8 cellular contexts compared by ENCODE assay signal in the genomic region with DNA sequence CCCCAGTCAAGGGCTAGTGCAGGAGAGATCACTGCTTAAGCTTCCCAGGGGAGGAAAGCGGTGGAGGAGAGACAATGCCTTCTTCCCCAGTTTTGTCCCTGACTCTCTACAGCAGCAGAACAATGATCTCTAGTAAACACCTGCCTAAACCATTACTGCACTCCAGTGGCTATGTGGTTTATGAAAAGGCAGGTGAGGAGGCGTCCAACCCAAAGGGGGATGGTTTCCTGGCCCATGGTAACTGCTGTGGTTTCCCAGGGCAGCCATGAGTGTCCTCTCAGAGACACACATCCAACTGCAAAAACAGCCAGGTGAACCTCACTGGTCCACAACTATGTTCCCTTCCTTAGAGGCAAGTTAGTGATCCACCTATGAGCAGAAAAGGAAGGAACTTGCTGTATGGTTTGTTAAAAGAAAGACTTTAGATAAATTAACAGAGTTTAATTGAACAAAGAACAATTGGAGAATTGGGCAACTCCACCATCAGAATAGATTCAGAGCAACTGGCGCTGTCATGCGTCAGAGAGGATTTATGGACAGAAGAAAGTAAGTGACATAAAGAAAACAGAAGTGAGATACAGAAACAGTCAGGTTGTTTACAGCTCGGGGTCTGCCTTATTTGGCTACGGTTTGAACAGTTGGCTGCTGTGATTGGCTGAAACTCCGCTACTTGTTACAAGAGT. TPM values are rescaled to one million over a fixed set of nuclear protein-coding genes. Genes with fewer than 3 reads are reported as not detected.
DNase-seq lines count a peak whose midpoint lies in the region; ATAC-seq and TF ChIP-seq lines count a peak whose summit lies in the region.

No MANE protein-coding gene starts in this region.

- H3K27me3 ChIP-seq in tibial artery (no peaks in the 10 kb centered on the region), heart right ventricle (no peaks in the 10 kb centered on the region)

- H3K36me3 Mint-ChIP-seq in IgD-negative memory B cell, result no peaks in the 10 kb centered on the region
- H3K36me3 Mint-ChIP-seq in activated CD8-positive, alpha-beta T cell treated with anti-CD3 and anti-CD28 coated beads for 36 hours (ENCODE audit: low read depth), result no peaks in the 10 kb centered on the region

- H3K4me3 Mint-ChIP-seq in IgD-negative memory B cell, result peak overlapping the region; percentile 45 to 81 (median 60)
- H3K4me3 Mint-ChIP-seq in activated CD8-positive, alpha-beta T cell treated with anti-CD3 and anti-CD28 coated beads for 36 hours, result no peak overlapping the region

- intact Hi-C loops in activated CD8-positive, alpha-beta T cell treated with anti-CD3 and anti-CD28 coated beads for 36 hours (cut with micrococcal nuclease), result no loop called here
- intact Hi-C loops in tibial artery (cut with DNase I; ENCODE audit: low total_unique reads) (no loop called here), heart right ventricle (cut with DNase I) (loop anchor here in 1 of 10 donors (10.0 kb wide), 1 partner anchor 105 kb away; no protein-coding TSS in a partner anchor)

- POLR2A ChIA-PET in activated CD8-positive, alpha-beta T cell treated with anti-CD3 and anti-CD28 coated beads for 36 hours (lab: Charles Lee), result interaction anchor here (0.9 kb wide), 1 partner anchor 8 kb away, joined by 3 read pairs; no protein-coding TSS in a partner anchor

- H3K4me1 Mint-ChIP-seq in IgD-negative memory B cell, result peaks cover 32 to 53% (median 40%) of the 10 kb centered on the region in 3 donors
- peaks cover 67% of the 10 kb centered on the region for H3K4me1 Mint-ChIP-seq in activated CD8-positive, alpha-beta T cell treated with anti-CD3 and anti-CD28 coated beads for 36 hours (ENCODE audit: low read depth)

- TF ChIP-seq CTCF in activated CD8-positive, alpha-beta T cell treated with anti-CD3 and anti-CD28 coated beads for 36 hours (IDR thresholded peaks at IDR 0.05), result no peak
- TF ChIP-seq CTCF in tibial artery (IDR thresholded peaks at IDR 0.05), result no peak
- TF ChIP-seq CTCF in heart right ventricle (IDR thresholded peaks at IDR 0.05), result no peak

- CTCF ChIA-PET in activated CD8-positive, alpha-beta T cell treated with anti-CD3 and anti-CD28 coated beads for 36 hours (lab: Charles Lee), result interaction anchor here (1.1 to 1.4 kb wide), 5 partner anchors 9 to 110 kb away, joined by 3 to 8 read pairs (median 4); no protein-coding TSS in a partner anchor

- WGBS in heart right ventricle, 2 donors, result 78 to 81% methylated on average over 7 of the region's 7 CpGs

- H3K27ac ChIP-seq in tibial artery (no peak overlapping the region), heart right ventricle (peak overlapping the region in 1 of 10 donors; percentile 77)

- H3K9me3 ChIP-seq in tibial artery (no peaks in the 10 kb centered on the region), heart right ventricle (no peaks in the 10 kb centered on the region)

- peaks cover 3% of the 10 kb centered on the region for H3K27me3 Mint-ChIP-seq in IgD-negative memory B cell
- H3K27me3 Mint-ChIP-seq in activated CD8-positive, alpha-beta T cell treated with anti-CD3 and anti-CD28 coated beads for 36 hours, result no peaks in the 10 kb centered on the region

- peak overlapping the region; percentile 87 to 97 (median 90) for H3K27ac Mint-ChIP-seq in IgD-negative memory B cell
- H3K27ac Mint-ChIP-seq in activated CD8-positive, alpha-beta T cell treated with anti-CD3 and anti-CD28 coated beads for 36 hours, result peak overlapping the region; percentile 70

- H3K9me3 Mint-ChIP-seq in IgD-negative memory B cell, result peaks cover 0 to 1% (median 0%) of the 10 kb centered on the region in 3 donors
- no peaks in the 10 kb centered on the region for H3K9me3 Mint-ChIP-seq in activated CD8-positive, alpha-beta T cell treated with anti-CD3 and anti-CD28 coated beads for 36 hours

- ATAC-seq in GM18498 (IDR thresholded peaks at IDR 0.05; ENCODE audit: unreplicated experiment) (peak; percentile 58), GM21515 (IDR thresholded peaks at IDR 0.05; ENCODE audit: unreplicated experiment) (peak; percentile 54), heart right ventricle (no peak)
- ATAC-seq in activated CD8-positive, alpha-beta T cell treated with anti-CD3 and anti-CD28 coated beads for 36 hours, result peak; percentile 15

- no peaks in the 10 kb centered on the region for H3K36me3 ChIP-seq in tibial artery
- no peaks in the 10 kb centered on the region for H3K36me3 ChIP-seq in heart right ventricle

- DNase-seq in activated CD8-positive, alpha-beta T cell treated with anti-CD3 and anti-CD28 coated beads for 36 hours, result peak; percentile 68
- DNase-seq in HK-2 (ENCODE audit: unreplicated experiment), result no peak
- DNase-seq in tibial artery, result no peak
- no peak for DNase-seq in heart right ventricle
- DNase-seq in SK-N-DZ (ENCODE audit: low spot score), result no peak

- H3K4me1 ChIP-seq in tibial artery, result peaks cover 0 to 14% (median 3%) of the 10 kb centered on the region in 4 donors
- peaks cover 0 to 41% (median 0%) of the 10 kb centered on the region in 9 donors for H3K4me1 ChIP-seq in heart right ventricle

- H3K4me3 ChIP-seq in tibial artery (no peak overlapping the region), heart right ventricle (no peak overlapping the region)

RNA-seq across cellular contexts. Expression of gene TTC39C, which starts 4.8 kb away (rescaled TPM):
- polyA plus RNA-seq in IgD-negative memory B cell, result 21.9 TPM
- total RNA-seq in activated CD8-positive, alpha-beta T cell treated with anti-CD3 and anti-CD28 coated beads for 36 hours, result 10 to 100 TPM; 37.9 to 43.0 TPM
- total RNA-seq in heart right ventricle, result 1 to 10 TPM; 3.5 to 8.1 (median 5.2) TPM
- polyA plus RNA-seq in heart right ventricle, result 1 to 10 TPM; 3.5 to 6.4 TPM
- polyA plus RNA-seq in SK-N-DZ (2014; cell fraction: cytosol; rRNA removed), result 13.8 and 18.8 TPM in 2 replicates
- 54.7 and 56.2 TPM in 2 replicates for polyA plus RNA-seq in SK-N-DZ (2014; cell fraction: nucleus; rRNA removed)

Comparison
In these comparisons a context has a peak if more than half of its experiments do, and no peak if none do; other contexts are left out.
1. ATAC-seq: peak in GM18498 (single experiment), GM21515 (single experiment) and activated CD8-positive, alpha-beta T cell treated with anti-CD3 and anti-CD28 coated beads for 36 hours (single experiment); none in heart right ventricle (0 of 8).
2. RNA of gene TTC39C, which starts 4.8 kb away (total RNA-seq): 37.9 to 43.0 TPM in activated CD8-positive, alpha-beta T cell treated with anti-CD3 and anti-CD28 coated beads for 36 hours; 3.5 to 8.1 TPM in heart right ventricle; every median in the first group is over 4 times any median in the second.